ENCODE assay signal across 8 cellular contexts in the genomic region with DNA sequence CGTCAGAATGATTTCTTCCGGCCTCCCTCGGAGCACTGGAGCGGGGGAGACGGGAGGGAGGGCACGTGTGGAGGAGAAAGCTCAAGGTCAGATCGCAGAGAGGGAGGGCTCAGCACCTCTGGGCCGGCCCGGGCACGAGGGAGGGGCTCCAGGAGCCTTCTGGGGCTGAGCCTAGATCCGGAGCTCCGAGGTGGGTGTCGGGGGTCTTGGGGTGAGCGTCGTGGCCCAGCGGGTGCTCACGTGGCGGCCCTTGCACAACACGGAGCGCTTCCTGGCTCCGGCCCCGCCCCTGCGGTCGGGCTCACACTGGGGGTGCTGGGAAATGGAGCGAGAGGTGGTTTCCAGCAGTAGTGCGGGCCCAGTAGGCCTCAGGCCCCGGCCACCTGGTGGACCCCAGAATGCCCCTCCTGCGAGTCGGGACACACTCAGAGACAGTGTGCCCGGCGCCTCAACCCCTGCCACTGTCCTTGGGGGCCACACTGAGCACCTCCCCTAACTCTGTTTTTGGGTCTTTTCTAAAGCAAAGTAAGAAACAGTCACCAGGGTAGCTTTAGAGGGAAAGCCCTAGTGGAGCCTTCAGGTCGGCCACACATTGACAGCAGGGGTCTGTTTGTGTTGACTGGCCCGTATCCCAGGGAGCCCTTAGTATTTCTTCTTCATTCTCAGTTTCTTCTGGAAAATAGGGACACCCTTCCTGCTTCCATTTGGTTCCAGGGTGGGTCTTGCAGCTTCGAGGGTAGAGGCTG. TPM values are rescaled to one million over a fixed set of nuclear protein-coding genes. Genes with fewer than 3 reads are reported as not detected.
A peak's percentile ranks its signal among the peaks of the same experiment; 100 is the strongest.
DNase-seq lines count a peak whose midpoint lies in the region; FAIRE-seq and TF ChIP-seq lines count a peak whose summit lies in the region.

No MANE protein-coding gene starts in this region.

- no peak for FAIRE-seq in H54 (lab: Jason Lieb, UNC)

- no peak for TF ChIP-seq CTCF in GM13976 (IDR thresholded peaks at IDR 0.05; ENCODE audit: borderline replicate concordance, control extremely low read depth, extremely low read depth, insufficient read depth, missing control alignments)

- peak overlapping the region; percentile 84 for H3K4me3 Mint-ChIP-seq in activated CD4-positive, alpha-beta T cell treated with anti-CD3 and anti-CD28 coated beads, Interleukin-2, amount 10 ng/mL, durations not matched to agents 7 days and 5 days

- peaks cover 37% of the 10 kb centered on the region for H3K36me3 Mint-ChIP-seq in activated CD4-positive, alpha-beta T cell treated with anti-CD3 and anti-CD28 coated beads, Interleukin-2, amount 10 ng/mL, durations not matched to agents 7 days and 5 days (ENCODE audit: low read depth)

- DNase-seq in GM13976 (ENCODE audit: low spot score) (peak; percentile 87), H54 (ENCODE audit: insufficient read length, low spot score) (peak; percentile 68), M059J (ENCODE audit: low read depth) (peak; percentile 62), dermis microvascular lymphatic vessel endothelial cell (ENCODE audit: low read depth in 2 of 2) (peak; percentile 43 to 73), medulla oblongata (ENCODE audit: extremely low spot score) (peak; percentile 63), NCI-H2029 (lab: John Stamatoyannopoulos, UW) (no peak)
- peak; percentile 79 for DNase-seq in activated CD4-positive, alpha-beta T cell treated with anti-CD3 and anti-CD28 coated beads, Interleukin-2, amount 10 ng/mL, durations not matched to agents 7 days and 5 days
- peak; percentile 61 for DNase-seq in stimulated activated CD8-positive, alpha-beta memory T cell treated with anti-CD3 and anti-CD28 coated beads, Interleukin-12 subunit alpha, Interleukin-12 subunit beta, amount 100 ng/mL, for 24 hours (ENCODE audit: extremely low read depth)

- H3K4me1 Mint-ChIP-seq in activated CD4-positive, alpha-beta T cell treated with anti-CD3 and anti-CD28 coated beads, Interleukin-2, amount 10 ng/mL, durations not matched to agents 7 days and 5 days = peaks cover 44% of the 10 kb centered on the region

- H3K9me3 Mint-ChIP-seq in activated CD4-positive, alpha-beta T cell treated with anti-CD3 and anti-CD28 coated beads, Interleukin-2, amount 10 ng/mL, durations not matched to agents 7 days and 5 days = no peaks in the 10 kb centered on the region

- in situ Hi-C loops in GM13976 (cut with MboI; ENCODE audit: low sequenced_read_pairs, unreplicated experiment) = no loop called here

- H3K27ac Mint-ChIP-seq in activated CD4-positive, alpha-beta T cell treated with anti-CD3 and anti-CD28 coated beads, Interleukin-2, amount 10 ng/mL, durations not matched to agents 7 days and 5 days = peak overlapping the region; percentile 93

- CTCF ChIA-PET in activated CD4-positive, alpha-beta T cell treated with anti-CD3 and anti-CD28 coated beads, Interleukin-2, amount 10 ng/mL, durations not matched to agents 7 days and 5 days (lab: Charles Lee) = interaction anchor here (0.7 to 8.0 kb wide), 10 partner anchors 10 to 119 kb away, joined by 3 to 147 read pairs (median 3); no protein-coding TSS in a partner anchor

- POLR2A ChIA-PET in activated CD4-positive, alpha-beta T cell treated with anti-CD3 and anti-CD28 coated beads, Interleukin-2, amount 10 ng/mL, durations not matched to agents 7 days and 5 days (lab: Charles Lee) = interaction anchor here (0.6 kb wide), 1 partner anchor 25 kb away, joined by 3 read pairs; no protein-coding TSS in a partner anchor

- TF ChIP-seq POLR2A in H54 (IDR thresholded peaks at IDR 0.05; ENCODE audit: low read depth, low read length) = peak; percentile 39; the same call in 1 of the 2 replicates

- no peaks in the 10 kb centered on the region for H3K27me3 Mint-ChIP-seq in activated CD4-positive, alpha-beta T cell treated with anti-CD3 and anti-CD28 coated beads, Interleukin-2, amount 10 ng/mL, durations not matched to agents 7 days and 5 days

RNA-seq across cellular contexts. Expression of a gene that starts 0.8 kb away (rescaled TPM):
- 36.5 and 50.7 TPM in 2 replicates for total RNA-seq in M059J (2014; rRNA removed; shearing (Covaris generic))
- 10 to 100 TPM; 53.7 to 56.7 TPM for total RNA-seq in activated CD4-positive, alpha-beta T cell treated with anti-CD3 and anti-CD28 coated beads, Interleukin-2, amount 10 ng/mL, durations not matched to agents 7 days and 5 days
- total RNA-seq in dermis microvascular lymphatic vessel endothelial cell = 12.7 and 22.1 TPM in 2 replicates
